Comparison of ENCODE assay signal across 8 cellular contexts in the genomic region with DNA sequence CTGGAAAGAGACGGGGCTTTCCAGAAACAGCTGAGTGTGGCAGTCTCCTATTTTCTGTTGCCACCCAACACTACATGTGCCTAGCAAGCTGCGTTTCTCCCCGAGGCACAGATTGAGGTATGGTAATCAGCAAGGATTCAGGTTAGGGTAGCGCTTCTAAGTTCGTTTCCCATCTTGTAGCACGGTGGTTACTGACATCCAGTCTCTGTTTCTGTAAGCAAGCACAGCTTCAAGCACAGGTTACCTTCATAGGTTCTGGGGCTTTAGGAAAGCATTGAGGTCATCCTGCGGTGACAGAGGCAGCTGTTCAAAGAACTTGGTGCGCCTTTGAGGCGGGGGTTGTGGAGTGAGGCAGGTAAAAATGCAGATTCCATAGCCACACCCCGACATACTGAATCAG.
DNase-seq lines count a peak whose midpoint lies in the region; ATAC-seq and TF ChIP-seq lines count a peak whose summit lies in the region.
"Not testable (repeated sequence)": the region's sequence is repeated elsewhere in the genome, so short reads cannot be mapped to it uniquely, and the experiment has no call there.

No MANE protein-coding gene starts in this region.

- CTCF ChIA-PET in AG04449 (lab: Yijun Ruan, JAX) = interaction anchor here (0.8 to 7.2 kb wide), 6 partner anchors 10 to 50 kb away, joined by 3 to 57 read pairs (median 14); no protein-coding TSS in a partner anchor

- in situ Hi-C loops in KBM-7 (cut with MboI; ENCODE audit: low pct_unique_long_range_greater_than_20kb, low sequenced_read_pairs) = not testable (repeated sequence)

- H3K9me3 Mint-ChIP-seq in activated naive CD8-positive, alpha-beta T cell (ENCODE audit: low read depth) = not testable (repeated sequence)

- peaks cover 28% of the 10 kb centered on the region for H3K27me3 Mint-ChIP-seq in activated naive CD8-positive, alpha-beta T cell

- not testable (repeated sequence) for H3K27ac Mint-ChIP-seq in activated naive CD8-positive, alpha-beta T cell

- not testable (repeated sequence) for H3K9me3 ChIP-seq in SK-N-MC (ENCODE audit: low read depth, low read length); neuron (ENCODE audit: low read length)

- peak overlapping the region; percentile 72 for H2AFZ ChIP-seq in neuron (ENCODE audit: low read depth, low read length)

- H3K4me1 Mint-ChIP-seq in activated naive CD8-positive, alpha-beta T cell (ENCODE audit: low read depth) = peaks cover 25% of the 10 kb centered on the region

- peak overlapping the region; percentile 68 for H3K4me3 ChIP-seq in AG04449 (ENCODE audit: low read depth, low read length)
- H3K4me3 ChIP-seq in SK-N-MC = peak overlapping the region; percentile 96
- H3K4me3 ChIP-seq in foreskin fibroblast (ENCODE audit: low read depth in 1 of 2, low read length in 2 of 2) = peak overlapping the region; percentile 55 to 67
- H3K4me3 ChIP-seq in neuron (ENCODE audit: low read length) = peak overlapping the region; percentile 65

- POLR2A ChIA-PET in AG04449 (lab: Yijun Ruan, JAX) = not testable (repeated sequence)

- TF ChIP-seq CTCF in AG04449 (IDR thresholded peaks at IDR 0.05; ENCODE audit: insufficient read depth, low read length, missing control alignments); foreskin fibroblast (IDR thresholded peaks at IDR 0.05; ENCODE audit: low read depth, low read length): not testable (repeated sequence)

- peaks cover 12% of the 10 kb centered on the region for H3K4me1 ChIP-seq in neuron (ENCODE audit: insufficient read depth, low read length)

- DNase-seq in AG04449 (ENCODE audit: low read depth, low spot score); SK-N-MC (ENCODE audit: low read depth, low spot score); foreskin fibroblast: not testable (repeated sequence)
- peak; percentile 15 for DNase-seq in KBM-7

- peaks cover 39% of the 10 kb centered on the region for H3K36me3 ChIP-seq in SK-N-MC (ENCODE audit: insufficient read depth, low read length)
- H3K36me3 ChIP-seq in neuron (ENCODE audit: insufficient read depth, low read length) = peaks cover 34% of the 10 kb centered on the region

- H3K4me3 Mint-ChIP-seq in activated naive CD8-positive, alpha-beta T cell = peak overlapping the region; percentile 83

- H3K27ac ChIP-seq in SK-N-MC = not testable (repeated sequence)

- H3K36me3 Mint-ChIP-seq in activated naive CD8-positive, alpha-beta T cell = not testable (repeated sequence)

- H3K27me3 ChIP-seq in neuron (ENCODE audit: insufficient read depth, low read length) = not testable (repeated sequence)

- peak; percentile 41 for ATAC-seq in GM18873 (IDR thresholded peaks at IDR 0.05; ENCODE audit: low FRiP score, unreplicated experiment)
- ATAC-seq in HG02610 (IDR thresholded peaks at IDR 0.05; ENCODE audit: unreplicated experiment) = peak; percentile 33

- peak overlapping the region; percentile 80 for H3K9ac ChIP-seq in SK-N-MC (ENCODE audit: insufficient read length)
